Comparison of ENCODE assay signal across 8 cellular contexts in the genomic region with DNA sequence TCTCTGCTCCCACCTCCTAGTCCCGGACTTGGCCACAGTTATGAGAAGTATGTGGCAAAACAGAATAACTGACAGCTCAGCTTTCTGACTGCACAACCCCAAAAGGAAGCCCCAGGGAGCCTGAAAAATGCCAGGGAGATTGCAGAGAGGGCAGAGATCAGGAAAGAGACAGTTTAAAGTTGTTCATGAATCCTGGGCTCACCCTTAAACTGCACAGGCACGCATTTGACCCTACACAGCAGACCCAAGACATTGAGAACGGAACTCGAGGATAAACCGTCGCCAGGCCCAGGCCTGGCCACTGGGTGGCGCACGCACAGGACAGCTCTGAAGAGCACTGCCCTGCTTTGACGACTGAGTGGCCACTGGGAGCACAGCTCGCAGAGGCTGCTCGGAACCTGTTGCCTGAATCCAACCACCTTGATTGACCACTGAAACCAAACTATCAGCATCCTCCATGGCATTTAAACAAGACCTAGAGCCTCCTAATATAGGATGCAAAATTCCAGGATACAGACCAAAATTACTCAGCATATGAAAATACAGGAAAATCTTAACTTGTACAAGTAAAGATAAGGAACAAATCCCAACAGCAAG.
A peak's percentile ranks its signal among the peaks of the same experiment; 100 is the strongest.
DNase-seq lines count a peak whose midpoint lies in the region; ATAC-seq and TF ChIP-seq lines count a peak whose summit lies in the region.

No MANE protein-coding gene starts in this region.

- intact Hi-C loops in activated CD4-positive, alpha-beta memory T cell treated with anti-CD3 and anti-CD28 coated beads for 36 hours (cut with micrococcal nuclease): loop anchor here (1.0 kb wide), 1 partner anchor 75 kb away; no protein-coding TSS in a partner anchor
- intact Hi-C loops in esophagus muscularis mucosa (cut with DNase I): no loop called here
- intact Hi-C loops in upper lobe of right lung (cut with DNase I): no loop called here

- DNase-seq in activated T-cell treated with anti-CD3 and anti-CD28 coated beads for 1 hour (ENCODE audit: low read depth) (peak; percentile 28), NCI-H2107 (lab: John Stamatoyannopoulos, UW) (peak; percentile 13), esophagus muscularis mucosa (ENCODE audit: extremely low spot score) (no peak), upper lobe of right lung (peak; percentile 85)
- DNase-seq in activated T-cell treated with anti-CD3 and anti-CD28 coated beads, Interleukin-2, amount 50 U/mL, for 1 hour: no peak
- peak; percentile 66 for DNase-seq in activated CD4-positive, alpha-beta memory T cell treated with anti-CD3 and anti-CD28 coated beads for 36 hours

- H3K9ac ChIP-seq in neural cell (ENCODE audit: low read length): no peak overlapping the region

- no peaks in the 10 kb centered on the region for H3K36me3 ChIP-seq in esophagus muscularis mucosa
- no peaks in the 10 kb centered on the region for H3K36me3 ChIP-seq in neural cell (ENCODE audit: insufficient read depth, low read length)
- H3K36me3 ChIP-seq in upper lobe of right lung: no peaks in the 10 kb centered on the region

- ATAC-seq in upper lobe of right lung: peak; percentile 94
- ATAC-seq in GM21447 (IDR thresholded peaks at IDR 0.05; ENCODE audit: unreplicated experiment): no peak

- no peaks in the 10 kb centered on the region for H3F3A ChIP-seq in neural cell (ENCODE audit: insufficient read depth, low read length, poor library complexity, severe bottlenecking)

- H3K27me3 ChIP-seq in esophagus muscularis mucosa (peaks cover 0 to 23% (median 2%) of the 10 kb centered on the region in 4 donors), neural cell (ENCODE audit: insufficient read depth, low read depth, low read length) (no peaks in the 10 kb centered on the region), upper lobe of right lung (no peaks in the 10 kb centered on the region)

- no peak overlapping the region for H3K27ac ChIP-seq in esophagus muscularis mucosa (replicated peaks in 1 of 4)
- H3K27ac ChIP-seq in neural cell (ENCODE audit: low read length): no peak overlapping the region
- H3K27ac ChIP-seq in upper lobe of right lung: peak overlapping the region; percentile 47

- H3K4me3 ChIP-seq in esophagus muscularis mucosa: no peak overlapping the region
- no peak overlapping the region for H3K4me3 ChIP-seq in neural cell (ENCODE audit: low read length)
- H3K4me3 ChIP-seq in upper lobe of right lung: no peak overlapping the region

- H4K20me1 ChIP-seq in neural cell (ENCODE audit: insufficient read depth): no peaks in the 10 kb centered on the region

- H3K4me1 ChIP-seq in esophagus muscularis mucosa (peaks cover 2 to 14% (median 10%) of the 10 kb centered on the region in 4 donors), upper lobe of right lung (peaks cover 7% of the 10 kb centered on the region)

- TF ChIP-seq CTCF in esophagus muscularis mucosa (IDR thresholded peaks at IDR 0.05) (peak; percentile 37 to 63 (median 44)), neural cell (IDR thresholded peaks at IDR 0.05; ENCODE audit: poor library complexity, severe bottlenecking) (peak; percentile 57), upper lobe of right lung (IDR thresholded peaks at IDR 0.05) (peak; percentile 87)

- POLR2A ChIA-PET in activated CD4-positive, alpha-beta memory T cell treated with anti-CD3 and anti-CD28 coated beads for 36 hours (lab: Charles Lee): no interaction called here

- H3K79me2 ChIP-seq in neural cell (replicated peaks; ENCODE audit: insufficient read depth, low read length): no peaks in the 10 kb centered on the region

- no peak for TF ChIP-seq POLR2A in esophagus muscularis mucosa (IDR thresholded peaks at IDR 0.05; ENCODE audit: low read depth)

- no peak for TF ChIP-seq EP300 in esophagus muscularis mucosa (IDR thresholded peaks at IDR 0.05)
- no peak for TF ChIP-seq EP300 in neural cell (conservative IDR thresholded peaks at IDR 0.05; ENCODE audit: poor library complexity, severe bottlenecking)

- no peak overlapping the region for H3K4me2 ChIP-seq in neural cell (ENCODE audit: low read length)

- CTCF ChIA-PET in activated CD4-positive, alpha-beta memory T cell treated with anti-CD3 and anti-CD28 coated beads for 36 hours (lab: Charles Lee): interaction anchor here (0.6 to 3.8 kb wide), 9 partner anchors 11 to 834 kb away, joined by 3 to 17 read pairs (median 3); no protein-coding TSS in a partner anchor

- TF ChIP-seq RAD21 in neural cell (conservative IDR thresholded peaks at IDR 0.05): peak; percentile 22

- no peaks in the 10 kb centered on the region for H3K36me3 Mint-ChIP-seq in activated CD4-positive, alpha-beta memory T cell treated with anti-CD3 and anti-CD28 coated beads for 36 hours

- H3K27me3 Mint-ChIP-seq in activated CD4-positive, alpha-beta memory T cell treated with anti-CD3 and anti-CD28 coated beads for 36 hours: peaks cover 10% of the 10 kb centered on the region

- 8% methylated on average over 8 of the region's 11 CpGs for WGBS in esophagus muscularis mucosa

- H2AFZ ChIP-seq in neural cell (ENCODE audit: low read depth, low read length): no peak overlapping the region

- H3K9me2 ChIP-seq in neural cell (ENCODE audit: insufficient read depth, low read length): no peaks in the 10 kb centered on the region

- no peaks in the 10 kb centered on the region for H3K9me3 Mint-ChIP-seq in activated CD4-positive, alpha-beta memory T cell treated with anti-CD3 and anti-CD28 coated beads for 36 hours

- peaks cover 2% of the 10 kb centered on the region for H3K4me1 Mint-ChIP-seq in activated CD4-positive, alpha-beta memory T cell treated with anti-CD3 and anti-CD28 coated beads for 36 hours (ENCODE audit: low read depth)

- H3K27ac Mint-ChIP-seq in activated CD4-positive, alpha-beta memory T cell treated with anti-CD3 and anti-CD28 coated beads for 36 hours: no peak overlapping the region

- H3K9me3 ChIP-seq in esophagus muscularis mucosa (no peaks in the 10 kb centered on the region), neural cell (ENCODE audit: low read length) (no peaks in the 10 kb centered on the region), upper lobe of right lung (no peaks in the 10 kb centered on the region)

- no peak overlapping the region for H3K4me3 Mint-ChIP-seq in activated CD4-positive, alpha-beta memory T cell treated with anti-CD3 and anti-CD28 coated beads for 36 hours

TF ChIP-seq in neural cell, 6 proteins besides CTCF, POLR2A, EP300 and RAD21:
- TF ChIP-seq SMC3 (conservative IDR thresholded peaks at IDR 0.05; ENCODE audit: poor library complexity) (peak; percentile 44), EZH2 (IDR thresholded peaks at IDR 0.05; ENCODE audit: borderline replicate concordance, insufficient read depth, low read length, poor library complexity, severe bottlenecking) (no peak)
- TF ChIP-seq, protein P1, sequence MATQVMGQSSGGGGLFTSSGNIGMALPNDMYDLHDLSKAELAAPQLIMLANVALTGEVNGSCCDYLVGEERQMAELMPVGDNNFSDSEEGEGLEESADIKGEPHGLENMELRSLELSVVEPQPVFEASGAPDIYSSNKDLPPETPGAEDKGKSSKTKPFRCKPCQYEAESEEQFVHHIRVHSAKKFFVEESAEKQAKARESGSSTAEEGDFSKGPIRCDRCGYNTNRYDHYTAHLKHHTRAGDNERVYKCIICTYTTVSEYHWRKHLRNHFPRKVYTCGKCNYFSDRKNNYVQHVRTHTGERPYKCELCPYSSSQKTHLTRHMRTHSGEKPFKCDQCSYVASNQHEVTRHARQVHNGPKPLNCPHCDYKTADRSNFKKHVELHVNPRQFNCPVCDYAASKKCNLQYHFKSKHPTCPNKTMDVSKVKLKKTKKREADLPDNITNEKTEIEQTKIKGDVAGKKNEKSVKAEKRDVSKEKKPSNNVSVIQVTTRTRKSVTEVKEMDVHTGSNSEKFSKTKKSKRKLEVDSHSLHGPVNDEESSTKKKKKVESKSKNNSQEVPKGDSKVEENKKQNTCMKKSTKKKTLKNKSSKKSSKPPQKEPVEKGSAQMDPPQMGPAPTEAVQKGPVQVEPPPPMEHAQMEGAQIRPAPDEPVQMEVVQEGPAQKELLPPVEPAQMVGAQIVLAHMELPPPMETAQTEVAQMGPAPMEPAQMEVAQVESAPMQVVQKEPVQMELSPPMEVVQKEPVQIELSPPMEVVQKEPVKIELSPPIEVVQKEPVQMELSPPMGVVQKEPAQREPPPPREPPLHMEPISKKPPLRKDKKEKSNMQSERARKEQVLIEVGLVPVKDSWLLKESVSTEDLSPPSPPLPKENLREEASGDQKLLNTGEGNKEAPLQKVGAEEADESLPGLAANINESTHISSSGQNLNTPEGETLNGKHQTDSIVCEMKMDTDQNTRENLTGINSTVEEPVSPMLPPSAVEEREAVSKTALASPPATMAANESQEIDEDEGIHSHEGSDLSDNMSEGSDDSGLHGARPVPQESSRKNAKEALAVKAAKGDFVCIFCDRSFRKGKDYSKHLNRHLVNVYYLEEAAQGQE (IDR thresholded peaks at IDR 0.05; ENCODE audit: borderline replicate concordance): no peak

Comparison
In these comparisons a context has a peak if more than half of its experiments do, and no peak if none do; other contexts are left out.
1. DNase-seq: peak in activated T-cell treated with anti-CD3 and anti-CD28 coated beads for 1 hour (single experiment), NCI-H2107 (single experiment), activated CD4-positive, alpha-beta memory T cell treated with anti-CD3 and anti-CD28 coated beads for 36 hours (single experiment) and upper lobe of right lung (single experiment); none in activated T-cell treated with anti-CD3 and anti-CD28 coated beads, Interleukin-2, amount 50 U/mL, for 1 hour (single experiment) and esophagus muscularis mucosa (single experiment).
2. Peak in every context shown above with its lines, with median percentiles within 50 percentile points of each other: CTCF ChIP-seq.